Comparison of ENCODE assay signal across 9 cellular contexts in genomic region chr3:124032881-124033359, GRCh38. TPM values are rescaled to one million over a fixed set of nuclear protein-coding genes. Genes with fewer than 3 reads are reported as not detected.
A peak's percentile ranks its signal among the peaks of the same experiment; 100 is the strongest.
DNase-seq lines count a peak whose midpoint lies in the region; ATAC-seq and TF ChIP-seq lines count a peak whose summit lies in the region.
"Had no signal": no experiment of that assay in that cellular context is flagged by ENCODE, and none has a peak within 500 bp of the region (broad histone marks: within the 10 kb centered on the region; RNA-seq: fewer than 3 reads in every experiment).

No MANE protein-coding gene starts in this region.

- no peaks in the 10 kb centered on the region for H3K36me3 ChIP-seq in left ventricle myocardium inferior
- no peaks in the 10 kb centered on the region for H3K36me3 ChIP-seq in upper lobe of left lung
- H3K36me3 ChIP-seq: neutrophil had no signal

- POLR2A ChIA-PET in HEK293T (lab: Yijun Ruan, JAX): interaction anchor here (0.8 to 1.5 kb wide), 7 partner anchors 10 to 52 kb away, joined by 3 to 6 read pairs (median 3); no protein-coding TSS in a partner anchor

- TF ChIP-seq CTCF in left ventricle myocardium inferior (IDR thresholded peaks at IDR 0.05; ENCODE audit: borderline replicate concordance) (peak; percentile 88), upper lobe of left lung (IDR thresholded peaks at IDR 0.05) (peak; percentile 54 to 89 (median 74))

- intact Hi-C loops in left ventricle myocardium inferior (cut with micrococcal nuclease) (no loop called here), posterior vena cava (cut with DNase I) (loop anchor here in 1 of 2 donors (5.0 kb wide), 1 partner anchor 44 kb away; no protein-coding TSS in a partner anchor)

- H3K27me3 ChIP-seq in left ventricle myocardium inferior (ENCODE audit: low read depth) (peaks cover 4% of the 10 kb centered on the region), upper lobe of left lung (peaks cover 0 to 21% (median 10%) of the 10 kb centered on the region in 4 donors)

- DNase-seq in EH (ENCODE audit: low read depth) (peak; percentile 89), HEK293T (ENCODE audit: extremely low spot score) (peak; percentile 91), NCI-H1092 (lab: John Stamatoyannopoulos, UW) (peak; percentile 90), T follicular helper cell (ENCODE audit: low read depth) (peak; percentile 37), amniotic epithelial cell (ENCODE audit: low read depth) (peak; percentile 56), left ventricle myocardium inferior (peak; percentile 89), posterior vena cava (ENCODE audit: low spot score) (peak; percentile 94), upper lobe of left lung (peak; percentile 67 to 97)

- H3K9me3 ChIP-seq in left ventricle myocardium inferior (replicated peaks) (no peaks in the 10 kb centered on the region), upper lobe of left lung (no peaks in the 10 kb centered on the region)
- H3K9me3 ChIP-seq: neutrophil had no signal

- H3K27ac ChIP-seq in left ventricle myocardium inferior (replicated peaks) (peak overlapping the region; percentile 97), upper lobe of left lung (peak overlapping the region; percentile 70 to 92 (median 78))
- H3K27ac ChIP-seq: neutrophil had no signal

- H3K4me1 ChIP-seq in left ventricle myocardium inferior: peaks cover 38% of the 10 kb centered on the region
- H3K4me1 ChIP-seq in upper lobe of left lung: peaks cover 10 to 22% (median 12%) of the 10 kb centered on the region in 4 donors

- peak in 2 of 4 donors; percentile 21 to 35 for TF ChIP-seq POLR2A in upper lobe of left lung (IDR thresholded peaks at IDR 0.05)

- ATAC-seq in upper lobe of left lung (ENCODE audit: low FRiP score in 2 of 2): peak; percentile 90 to 97

- CTCF ChIA-PET in HEK293T (lab: Yijun Ruan, JAX): interaction anchor here (0.7 to 2.8 kb wide), 9 partner anchors 14 to 526 kb away, joined by 3 to 15 read pairs (median 3); no protein-coding TSS in a partner anchor

- H3K4me3 ChIP-seq in left ventricle myocardium inferior (peak overlapping the region; percentile 90), upper lobe of left lung (peak overlapping the region; percentile 70 to 80 (median 75))

- no peak for TF ChIP-seq EP300 in upper lobe of left lung (IDR thresholded peaks at IDR 0.05)

- whole genome bisulfite sequencing in upper lobe of left lung, 2 donors: 0% methylated on average over 7 to 21 of the region's 48 CpGs

TF ChIP-seq in HEK293T, 16 proteins besides CTCF, POLR2A, EP300 and RAD21:
- TF ChIP-seq TARDBP (IDR thresholded peaks at IDR 0.05) (no peak), FOXA1 (IDR thresholded peaks at IDR 0.05) (no peak), SUZ12 (IDR thresholded peaks at IDR 0.05) (no peak), FOXM1 (IDR thresholded peaks at IDR 0.05; ENCODE audit: borderline replicate concordance) (no peak), FOXK2 (IDR thresholded peaks at IDR 0.05) (no peak)

RNA-seq across cellular contexts. Expression of gene KALRN, which starts 0.2 kb away (rescaled TPM):
- 74.6 TPM for total RNA-seq in left ventricle myocardium inferior
- total RNA-seq in posterior vena cava: 100 to 1,000 TPM in 1 of 2 donors, 10 to 100 TPM in 1; 63.2 to 118 TPM
- total RNA-seq in upper lobe of left lung: 10 to 100 TPM; 17.3 to 25.1 (median 21.7) TPM

RNA-seq across cellular contexts. Expression of gene ROPN1, which starts 41.0 kb away (rescaled TPM):
- not detected for total RNA-seq in left ventricle myocardium inferior
- total RNA-seq in posterior vena cava: not detected
- not detected for total RNA-seq in upper lobe of left lung

Comparison
In these comparisons a context has a peak if more than half of its experiments do, and no peak if none do; other contexts are left out.
1. Peak in every context shown above with its lines: DNase-seq, ATAC-seq, H3K4me3 ChIP-seq and H3K27ac ChIP-seq.
2. DNase-seq: peak in every context shown above with its lines; median percentile 94 in posterior vena cava; 91 in HEK293T; 90 in NCI-H1092; 89 in EH; 89 in left ventricle myocardium inferior; 82 in upper lobe of left lung; 56 in amniotic epithelial cell; 37 in T follicular helper cell.